ENCODE assay signal across 19 cellular contexts in the genomic region with DNA sequence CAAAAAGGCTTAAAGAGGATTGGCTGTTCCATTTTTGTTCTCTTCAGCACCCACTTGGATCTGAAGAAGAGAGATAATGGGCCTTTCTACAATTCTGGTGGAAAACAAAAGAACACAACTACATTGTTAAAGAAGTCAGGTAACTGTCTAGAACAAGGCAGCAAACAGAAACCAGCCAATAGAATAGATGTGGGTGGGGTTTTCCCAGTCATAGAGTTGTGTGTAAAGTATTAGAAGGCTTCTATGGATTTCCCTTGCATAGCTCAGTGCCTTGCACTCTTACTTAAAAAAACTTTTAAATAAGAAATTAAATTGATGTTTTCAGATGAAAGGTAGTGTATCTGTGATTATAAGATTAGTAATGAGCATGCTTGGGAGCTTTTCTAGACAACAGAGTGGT.
DNase-seq lines count a peak whose midpoint lies in the region; ATAC-seq and TF ChIP-seq lines count a peak whose summit lies in the region.
"Had no signal": no experiment of that assay in that cellular context is flagged by ENCODE, and none has a peak within 500 bp of the region (broad histone marks: within the 10 kb centered on the region; RNA-seq: fewer than 3 reads in every experiment).

No MANE protein-coding gene starts in this region.

- no peaks in the 10 kb centered on the region for H3K4me1 ChIP-seq in spleen
- H3K4me1 ChIP-seq: Caco-2 had no signal

- ATAC-seq in GM19351 (IDR thresholded peaks at IDR 0.05; ENCODE audit: unreplicated experiment) = peak; percentile 67
- peak; percentile 79 for ATAC-seq in HG02852 (IDR thresholded peaks at IDR 0.05; ENCODE audit: unreplicated experiment)
- peak; percentile 50 for ATAC-seq in HG03432 (IDR thresholded peaks at IDR 0.05; ENCODE audit: unreplicated experiment)
- no peak for ATAC-seq in GM21526 (IDR thresholded peaks at IDR 0.05; ENCODE audit: low FRiP score, unreplicated experiment)
- no peak for ATAC-seq in GM18867 (IDR thresholded peaks at IDR 0.05; ENCODE audit: unreplicated experiment)
- ATAC-seq: HepG2, K562, Right ventricle myocardium inferior had no signal

- no peak overlapping the region for H3K27ac ChIP-seq in spleen
- H3K27ac ChIP-seq: HL-60, SJSA1 had no signal

- peaks cover 0 to 22% (median 7%) of the 10 kb centered on the region in 8 donors for H3K9me3 ChIP-seq in spleen
- H3K9me3 ChIP-seq: Caco-2, SJSA1 had no signal

- H3K4me3 ChIP-seq in spleen = no peak overlapping the region
- H3K4me3 ChIP-seq: K562, SJSA1 had no signal

- no peak for TF ChIP-seq POLR2A in spleen (IDR thresholded peaks at IDR 0.05)

- no peaks in the 10 kb centered on the region for H3K36me3 ChIP-seq in spleen
- H3K36me3 ChIP-seq: SJSA1 had no signal

- no peak for TF ChIP-seq CTCF in spleen (IDR thresholded peaks at IDR 0.05 in 8 of 11, conservative IDR thresholded peaks at IDR 0.05 in 3 of 11)

- peaks cover 0 to 4% (median 0%) of the 10 kb centered on the region in 7 donors for H3K27me3 ChIP-seq in spleen (replicated peaks in 1 of 7)
- H3K27me3 ChIP-seq: SJSA1 had no signal

- DNase-seq in spleen = no peak
- no peak for DNase-seq in hepatic stellate cell (ENCODE audit: low spot score)
- DNase-seq: Caco-2; CD4-positive, alpha-beta T cell; DMS 273 treated with DMSO at 0.1 percent for 48 hours; DMS79 treated with DMSO at 0.1 percent for 48 hours; NCI-H2029 treated with DMSO at 0.1 percent for 48 hours; NCI-H345; T1000 had no signal

- intact Hi-C loops in spleen (cut with DNase I; ENCODE audit: low total_unique reads) = no loop called here

Comparison
In these comparisons a context has a peak if more than half of its experiments do, and no peak if none do; other contexts are left out.
1. ATAC-seq: peak in GM19351 (single experiment), HG02852 (single experiment) and HG03432 (single experiment); none in GM21526 (single experiment) and GM18867 (single experiment).